27 cellular contexts compared by ENCODE assay signal in genomic region chr16:86923656-86924055, GRCh38.
"Had no signal": no experiment of that assay in that cellular context is flagged by ENCODE, and none has a peak within 500 bp of the region (broad histone marks: within the 10 kb centered on the region; RNA-seq: fewer than 3 reads in every experiment).

No MANE protein-coding gene starts in this region.

- H3K4me1 ChIP-seq: prostate gland, suprapubic skin had no signal

- FAIRE-seq: colon had no signal

- H3K79me2 ChIP-seq: hepatocyte had no signal

- H3K9me3 ChIP-seq: ovary, prostate gland had no signal

- H3K9me3 Mint-ChIP-seq: activated naive CD4-positive, alpha-beta T cell treated with anti-CD3 and anti-CD28 coated beads, Interleukin-2, amount 50 U/mL, for 24 hours; activated T-helper 1 cell treated with anti-CD3 and anti-CD28 coated beads, Interleukin-12 subunit alpha, Interleukin-12 subunit beta, Interleukin-2, Interleukin-4 antibody, amounts not matched to agents 30 ng/mL and 10 ng/mL and 1 ng/mL, durations not matched to agents 14 hours and 24 hours and 36 hours had no signal

- H3K4me2 ChIP-seq: hepatocyte had no signal

- H3K4me3 Mint-ChIP-seq: activated CD4-positive, alpha-beta memory T cell treated with anti-CD3 and anti-CD28 coated beads for 36 hours; activated CD4-positive, alpha-beta T cell treated with anti-CD3 and anti-CD28 coated beads, Interleukin-2, amount 10 ng/mL, durations not matched to agents 24 days and 14 days; activated naive CD4-positive, alpha-beta T cell treated with anti-CD3 and anti-CD28 coated beads, Interleukin-2, amount 50 U/mL, for 24 hours; activated T-helper 1 cell treated with anti-CD3 and anti-CD28 coated beads, Interleukin-12 subunit alpha, Interleukin-12 subunit beta, Interleukin-2, Interleukin-4 antibody, amounts not matched to agents 30 ng/mL and 10 ng/mL and 1 ng/mL, durations not matched to agents 14 hours and 24 hours and 36 hours; naive thymus-derived CD4-positive, alpha-beta T cell; stimulated activated naive B cell treated with anti-CD40 and anti-IgM and Interleukin-4, amounts not matched to agents 10 μg/mL and 1 μg/mL and 100 μg/mL, for 72 hours; T-helper 1 cell treated with Interleukin-12 subunit alpha and Interleukin-12 subunit beta and Interleukin-4 antibody, amounts not matched to agents 30 μg/mL and 1 μg/mL, for 36 hours had no signal

- DNase-seq: activated CD4-positive, alpha-beta memory T cell treated with anti-CD3 and anti-CD28 coated beads for 36 hours; activated CD4-positive, alpha-beta T cell treated with anti-CD3 and anti-CD28 coated beads, Interleukin-2, amount 10 ng/mL, durations not matched to agents 24 days and 14 days; activated CD4-positive, CD25-positive, alpha-beta regulatory T cell treated with anti-CD3 and anti-CD28 coated beads, Interleukin-2, amount 50 U/mL, for 72 hours; activated CD8-positive, alpha-beta memory T cell treated with anti-CD3 and anti-CD28 coated beads, Interleukin-2, amount 50 U/mL, for 4 hours; activated gamma-delta T cell treated with Interleukin-2 at 50 U/mL for 16 hours; activated T-cell treated with anti-CD3 and anti-CD28 coated beads, Interleukin-2, amount 50 U/mL, for 1 hour; effector memory CD4-positive, alpha-beta T cell; erythroblast; islet precursor cell; midbrain; naive thymus-derived CD4-positive, alpha-beta T cell; ovary; retina; stimulated activated CD4-positive, alpha-beta T cell treated with anti-CD3 and anti-CD28 coated beads, Interleukin-15, amount 100 ng/mL, for 24 hours; stimulated activated CD4-positive, alpha-beta T cell treated with anti-CD3 and anti-CD28 coated beads, Interleukin-2, amount 100 ng/mL, for 24 hours; stimulated activated naive B cell treated with anti-CD40 and anti-IgM and Interleukin-4, amounts not matched to agents 10 μg/mL and 1 μg/mL and 100 μg/mL, for 72 hours; T-helper 9 cell; tibial artery had no signal

- H2AFZ ChIP-seq: hepatocyte had no signal

- H3K36me3 Mint-ChIP-seq: activated CD4-positive, alpha-beta memory T cell treated with anti-CD3 and anti-CD28 coated beads for 36 hours; naive thymus-derived CD4-positive, alpha-beta T cell had no signal

- H3K27me3 ChIP-seq: ovary, tibial artery had no signal

- H3K4me1 Mint-ChIP-seq: activated CD4-positive, alpha-beta T cell treated with anti-CD3 and anti-CD28 coated beads, Interleukin-2, amount 10 ng/mL, durations not matched to agents 24 days and 14 days; activated naive CD4-positive, alpha-beta T cell treated with anti-CD3 and anti-CD28 coated beads, Interleukin-2, amount 50 U/mL, for 24 hours; stimulated activated naive B cell treated with anti-CD40 and anti-IgM and Interleukin-4, amounts not matched to agents 10 μg/mL and 1 μg/mL and 100 μg/mL, for 72 hours had no signal

- ATAC-seq: gastroesophageal sphincter; naive thymus-derived CD4-positive, alpha-beta T cell; stimulated activated naive B cell treated with anti-CD40 and anti-IgM and Interleukin-4, amounts not matched to agents 10 μg/mL and 1 μg/mL and 100 μg/mL, for 72 hours had no signal

- H3K36me3 ChIP-seq: gastroesophageal sphincter, ovary, prostate gland, sigmoid colon, suprapubic skin, tibial artery had no signal

- H3K27ac Mint-ChIP-seq: activated CD4-positive, alpha-beta memory T cell treated with anti-CD3 and anti-CD28 coated beads for 36 hours; activated CD4-positive, alpha-beta T cell treated with anti-CD3 and anti-CD28 coated beads, Interleukin-2, amount 10 ng/mL, durations not matched to agents 24 days and 14 days; activated naive CD4-positive, alpha-beta T cell treated with anti-CD3 and anti-CD28 coated beads, Interleukin-2, amount 50 U/mL, for 24 hours; activated T-helper 1 cell treated with anti-CD3 and anti-CD28 coated beads, Interleukin-12 subunit alpha, Interleukin-12 subunit beta, Interleukin-2, Interleukin-4 antibody, amounts not matched to agents 30 ng/mL and 10 ng/mL and 1 ng/mL, durations not matched to agents 14 hours and 24 hours and 36 hours; naive thymus-derived CD4-positive, alpha-beta T cell; stimulated activated naive B cell treated with anti-CD40 and anti-IgM and Interleukin-4, amounts not matched to agents 10 μg/mL and 1 μg/mL and 100 μg/mL, for 72 hours; T-helper 1 cell treated with Interleukin-12 subunit alpha and Interleukin-12 subunit beta and Interleukin-4 antibody, amounts not matched to agents 30 μg/mL and 1 μg/mL, for 36 hours had no signal

- H3K27ac ChIP-seq: gastroesophageal sphincter, hepatocyte, ovary, prostate gland, sigmoid colon, suprapubic skin, tibial artery had no signal

- H3K4me3 ChIP-seq: gastroesophageal sphincter, hepatocyte, ovary, prostate gland, sigmoid colon, suprapubic skin, tibial artery had no signal
